Comparison of ENCODE assay signal across 8 cellular contexts in the genomic region with DNA sequence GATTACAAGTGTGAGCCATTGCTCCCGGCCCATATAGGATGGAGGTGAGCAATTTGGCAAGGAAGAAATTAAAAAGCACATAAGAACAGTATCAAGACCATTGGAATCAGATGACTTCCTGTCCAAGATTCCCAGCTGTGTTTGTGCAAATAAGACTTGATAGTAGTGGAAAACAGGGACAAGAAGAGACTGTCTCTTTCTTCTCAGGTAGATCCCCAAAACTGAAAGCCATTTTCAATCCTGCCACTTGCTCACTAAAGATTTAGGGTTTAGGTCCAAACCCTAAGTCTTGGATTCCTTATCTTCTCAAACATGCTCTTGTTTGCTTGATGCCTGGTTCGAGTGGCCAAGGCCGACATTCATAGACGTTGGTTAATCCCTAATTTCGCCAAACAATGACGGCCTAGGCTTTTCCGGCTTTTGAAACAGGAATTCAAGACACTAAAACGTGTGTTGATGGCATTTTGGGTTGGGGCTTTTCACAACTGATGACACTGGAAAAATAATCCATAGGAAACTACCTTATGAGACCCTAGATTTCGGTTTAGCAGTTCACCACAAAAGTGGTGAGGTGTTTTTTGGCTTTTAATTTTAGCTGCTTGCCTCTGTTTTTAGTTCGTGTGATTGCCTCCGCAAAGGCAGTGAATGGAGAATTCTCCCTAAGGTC. TPM values are rescaled to one million over a fixed set of nuclear protein-coding genes. Genes with fewer than 3 reads are reported as not detected.
DNase-seq lines count a peak whose midpoint lies in the region; ATAC-seq and TF ChIP-seq lines count a peak whose summit lies in the region.

No MANE protein-coding gene starts in this region.

- H3K27ac ChIP-seq in heart right ventricle (peak overlapping the region in 9 of 10 donors; percentile 59 to 79 (median 66)), lower lobe of right lung (peak overlapping the region; percentile 64), uterus (peak overlapping the region; percentile 79 to 87)

- no peak for DNase-seq in heart right ventricle
- DNase-seq in left cardiac atrium = no peak
- DNase-seq in astrocyte of the cerebellum (ENCODE audit: low read depth) = no peak
- no peak for DNase-seq in lower lobe of right lung
- DNase-seq in uterus = no peak
- no peak for DNase-seq in ureter (ENCODE audit: low spot score)
- no peak for DNase-seq in NCI-H1694 (lab: John Stamatoyannopoulos, UW)
- no peak for DNase-seq in SW 1271 (lab: John Stamatoyannopoulos, UW)

- peaks cover 0 to 9% (median under 1%) of the 10 kb centered on the region in 9 donors for H3K36me3 ChIP-seq in heart right ventricle
- peaks cover 10% of the 10 kb centered on the region for H3K36me3 ChIP-seq in lower lobe of right lung
- H3K36me3 ChIP-seq in uterus = no peaks in the 10 kb centered on the region

- peak overlapping the region in 9 of 10 donors; percentile 6 to 98 (median 39) for H3K4me3 ChIP-seq in heart right ventricle
- H3K4me3 ChIP-seq in astrocyte of the cerebellum (ENCODE audit: low read depth, low read length) = peak overlapping the region; percentile 20
- H3K4me3 ChIP-seq in lower lobe of right lung = peak overlapping the region; percentile 36
- peak overlapping the region; percentile 22 to 31 for H3K4me3 ChIP-seq in uterus

- H3K9me3 ChIP-seq in heart right ventricle (no peaks in the 10 kb centered on the region), lower lobe of right lung (no peaks in the 10 kb centered on the region), uterus (no peaks in the 10 kb centered on the region)

- no peak for ATAC-seq in heart right ventricle
- ATAC-seq in left cardiac atrium = no peak
- ATAC-seq in lower lobe of right lung = no peak

- 20% methylated on average over 11 of the region's 11 CpGs for WGBS in heart right ventricle, 2 donors

- intact Hi-C loops in heart right ventricle (cut with DNase I) = loop anchor here in 5 of 10 donors (1.0 to 10.0 kb wide), 5 partner anchors 48 to 200 kb away; partner anchors contain the start of genes SUN2 (in 2 of the 5), CBY1 (in 1 of the 5), DDX17 (in 1 of the 5) and FAM227A (in 1 of the 5)
- intact Hi-C loops in left cardiac atrium (cut with DNase I) = no loop called here
- intact Hi-C loops in lower lobe of right lung (cut with DNase I) = no loop called here
- intact Hi-C loops in uterus (cut with DNase I; ENCODE audit: low total_unique reads) = no loop called here

- no peak for TF ChIP-seq POLR2A in uterus (IDR thresholded peaks at IDR 0.05)

- H3K4me1 ChIP-seq in heart right ventricle (peaks cover 12 to 52% (median 48%) of the 10 kb centered on the region in 9 donors), lower lobe of right lung (peaks cover 48% of the 10 kb centered on the region), uterus (peaks cover 0 to 3% of the 10 kb centered on the region in 2 donors)

- in situ Hi-C loops in astrocyte of the cerebellum (cut with HindIII; ENCODE audit: low sequenced_read_pairs) = no loop called here

- no peaks in the 10 kb centered on the region for H3K27me3 ChIP-seq in heart right ventricle
- H3K27me3 ChIP-seq in lower lobe of right lung (ENCODE audit: low read depth) = no peaks in the 10 kb centered on the region
- H3K27me3 ChIP-seq in uterus = no peaks in the 10 kb centered on the region

- no peak for TF ChIP-seq CTCF in heart right ventricle (IDR thresholded peaks at IDR 0.05)
- TF ChIP-seq CTCF in astrocyte of the cerebellum (IDR thresholded peaks at IDR 0.05; ENCODE audit: low read depth, low read length, missing control alignments) = no peak
- no peak for TF ChIP-seq CTCF in lower lobe of right lung (IDR thresholded peaks at IDR 0.05)
- TF ChIP-seq CTCF in uterus (IDR thresholded peaks at IDR 0.05) = no peak

RNA-seq across cellular contexts. Expression of gene GTPBP1, which starts 1.0 kb away (rescaled TPM):
- total RNA-seq in heart right ventricle (10 to 100 TPM; 23.0 to 53.2 (median 34.2) TPM), left cardiac atrium (10 to 100 TPM; 25.1 to 33.5 TPM), lower lobe of right lung (66.7 TPM), uterus (10 to 100 TPM; 16.2 to 71.5 (median 56.1) TPM), ureter (72.0 TPM)
- 10 to 100 TPM; 13.5 to 18.4 TPM for polyA plus RNA-seq in heart right ventricle

RNA-seq across cellular contexts. Expression of gene JOSD1, which starts 4.0 kb away (rescaled TPM):
- 10 to 100 TPM; 13.7 to 37.3 (median 21.8) TPM for total RNA-seq in heart right ventricle
- polyA plus RNA-seq in heart right ventricle = 10 to 100 TPM in 1 of 2 donors, 1 to 10 TPM in 1; 9.6 to 24.2 TPM
- 10 to 100 TPM; 22.7 to 33.2 TPM for total RNA-seq in left cardiac atrium
- total RNA-seq in lower lobe of right lung = 44.7 TPM
- 10 to 100 TPM; 24.4 to 57.9 (median 40.2) TPM for total RNA-seq in uterus
- total RNA-seq in ureter = 39.7 TPM

RNA-seq across cellular contexts. Expression of gene TOMM22, which starts 22.9 kb away (rescaled TPM):
- total RNA-seq in heart right ventricle (10 to 100 TPM; 55.7 to 86.2 (median 72.2) TPM), left cardiac atrium (10 to 100 TPM; 56.0 to 67.2 TPM), lower lobe of right lung (42.2 TPM), uterus (10 to 100 TPM; 17.6 to 62.5 (median 48.4) TPM), ureter (76.8 TPM)
- 10 to 100 TPM; 23.0 to 40.7 TPM for polyA plus RNA-seq in heart right ventricle

RNA-seq across cellular contexts. Expression of gene CBY1, which starts 48.3 kb away (rescaled TPM):
- total RNA-seq in heart right ventricle (10 to 100 TPM; 33.8 to 51.0 (median 40.5) TPM), left cardiac atrium (10 to 100 TPM; 36.0 to 39.1 TPM), lower lobe of right lung (30.8 TPM), uterus (10 to 100 TPM; 10.5 to 42.8 (median 28.6) TPM), ureter (47.0 TPM)
- polyA plus RNA-seq in heart right ventricle = 10 to 100 TPM; 41.6 to 74.7 TPM

RNA-seq across cellular contexts. Expression of gene FAM227A, which starts 48.5 kb away (rescaled TPM):
- total RNA-seq in heart right ventricle (under 1 TPM; 0.11 to 0.97 (median 0.46) TPM), left cardiac atrium (under 1 TPM; 0.44 to 0.68 TPM), lower lobe of right lung (3.4 TPM), uterus (10 to 100 TPM in 1 of 4 donors, 1 to 10 TPM in 3; 1.5 to 10.4 (median 4.6) TPM), ureter (6.1 TPM)
- polyA plus RNA-seq in heart right ventricle = under 1 TPM; 0.19 to 0.66 TPM
